In the genomic region with DNA sequence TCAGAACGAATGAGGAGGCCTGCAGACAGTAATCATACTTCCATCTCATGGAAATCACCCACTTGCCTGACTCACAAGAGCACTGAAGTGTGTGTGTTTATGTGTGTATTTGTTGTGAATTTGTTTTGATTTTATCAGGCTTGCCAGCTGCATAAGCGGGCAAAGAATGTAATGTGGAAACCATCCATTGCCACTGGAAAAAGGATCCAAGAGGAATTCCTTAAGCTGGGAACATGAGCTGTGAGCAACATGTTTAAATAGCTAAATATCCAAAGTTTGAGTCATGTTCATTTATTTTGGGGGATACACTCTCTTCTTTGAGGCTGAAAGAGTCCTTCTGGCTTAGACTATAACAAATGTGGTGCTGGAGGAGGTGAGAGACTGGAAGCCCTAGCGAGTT, we compare ENCODE assay signal across 11 cellular contexts.
A peak's percentile ranks its signal among the peaks of the same experiment; 100 is the strongest.
DNase-seq lines count a peak whose midpoint lies in the region; FAIRE-seq and TF ChIP-seq lines count a peak whose summit lies in the region.
"Had no signal": no experiment of that assay in that cellular context is flagged by ENCODE, and none has a peak within 500 bp of the region (broad histone marks: within the 10 kb centered on the region; RNA-seq: fewer than 3 reads in every experiment).

No MANE protein-coding gene starts in this region.

- TF ChIP-seq CTCF in Caco-2 (IDR thresholded peaks at IDR 0.05; ENCODE audit: insufficient read depth in 1 of 2, low read depth in 1 of 2, low read length in 1 of 2, severe bottlenecking in 1 of 2, unreplicated experiment in 1 of 2) = no peak
- no peak for TF ChIP-seq CTCF in progenitor cell of endocrine pancreas (IDR thresholded peaks at IDR 0.05; ENCODE audit: unreplicated experiment)
- no peak for TF ChIP-seq CTCF in spleen (IDR thresholded peaks at IDR 0.05 in 8 of 11, conservative IDR thresholded peaks at IDR 0.05 in 3 of 11)

- H3K4me1 ChIP-seq in Caco-2 (peaks cover 34% of the 10 kb centered on the region), spleen (no peaks in the 10 kb centered on the region)

- no peaks in the 10 kb centered on the region for H3K27me3 ChIP-seq in Caco-2 (replicated peaks; ENCODE audit: control insufficient read depth, insufficient read depth, low read length)
- no peaks in the 10 kb centered on the region for H3K27me3 ChIP-seq in spleen (replicated peaks in 1 of 7)

- H3K9me3 ChIP-seq in Caco-2 (no peaks in the 10 kb centered on the region), spleen (no peaks in the 10 kb centered on the region)

- no peak overlapping the region for H3K4me3 Mint-ChIP-seq in Caco-2 (ENCODE audit: unreplicated experiment)
- no peak overlapping the region for H3K4me3 Mint-ChIP-seq in progenitor cell of endocrine pancreas (ENCODE audit: low read depth)
- H3K4me3 Mint-ChIP-seq: T-helper 1 cell treated with Interleukin-12 subunit alpha and Interleukin-12 subunit beta and Interleukin-4 antibody, amounts not matched to agents 30 μg/mL and 1 μg/mL, for 36 hours had no signal

- H3K4me3 ChIP-seq in Caco-2 (ENCODE audit: low read depth, low read length) (no peak overlapping the region), spleen (no peak overlapping the region)

- no peak for TF ChIP-seq POLR2A in spleen (IDR thresholded peaks at IDR 0.05)

- FAIRE-seq in RCC 7860 (lab: Jason Lieb, UNC) = peak; percentile 91

- BruUV-seq in Caco-2 (replicated peaks; lab: Mats Ljungman, UMichigan) = no TSS peak

- no peaks in the 10 kb centered on the region for H3K9me3 Mint-ChIP-seq in Caco-2 (ENCODE audit: unreplicated experiment)
- H3K9me3 Mint-ChIP-seq in progenitor cell of endocrine pancreas (ENCODE audit: low read depth) = no peaks in the 10 kb centered on the region
- H3K9me3 Mint-ChIP-seq: T-helper 1 cell treated with Interleukin-12 subunit alpha and Interleukin-12 subunit beta and Interleukin-4 antibody, amounts not matched to agents 30 μg/mL and 1 μg/mL, for 36 hours had no signal

- intact Hi-C loops in Caco-2 (cut with micrococcal nuclease; ENCODE audit: unreplicated experiment) = no loop called here
- intact Hi-C loops in spleen (cut with DNase I; ENCODE audit: low total_unique reads) = no loop called here

- H3K27me3 Mint-ChIP-seq in Caco-2 (ENCODE audit: insufficient read depth, unreplicated experiment) (no peaks in the 10 kb centered on the region), progenitor cell of endocrine pancreas (no peaks in the 10 kb centered on the region)

- DNase-seq in Caco-2 (no peak), RCC 7860 (ENCODE audit: low spot score) (peak; percentile 91), fibroblast of gingiva (ENCODE audit: low read depth) (peak; percentile 96), progenitor cell of endocrine pancreas (ENCODE audit: low spot score, unreplicated experiment) (no peak), cerebellar nuclear complex (lab: John Stamatoyannopoulos, UW) (no peak), AML-193 (lab: John Stamatoyannopoulos, UW) (no peak), spleen (no peak), NCI-H1930 (lab: John Stamatoyannopoulos, UW) (no peak)
- DNase-seq: MM.1S, posterior cingulate gyrus had no signal

- 82 to 92% (median 88%) methylated on average over 3 of the region's 3 CpGs for WGBS in spleen, 5 donors

- H3K36me3 ChIP-seq in Caco-2 (ENCODE audit: control insufficient read depth, insufficient read depth, low read length) (no peaks in the 10 kb centered on the region), spleen (no peaks in the 10 kb centered on the region)

- CTCF ChIA-PET in Caco-2 (lab: Charles Lee) = no interaction called here

- H3K27ac ChIP-seq in spleen = peak overlapping the region in 1 of 8 donors; percentile 28

- POLR2A ChIA-PET in Caco-2 (lab: Charles Lee) = no interaction called here

- H3K4me1 Mint-ChIP-seq in Caco-2 (ENCODE audit: low read depth, unreplicated experiment) (peaks cover 42% of the 10 kb centered on the region), progenitor cell of endocrine pancreas (ENCODE audit: low read depth) (peaks cover 24% of the 10 kb centered on the region)

- H3K36me3 Mint-ChIP-seq in Caco-2 (ENCODE audit: insufficient read depth, unreplicated experiment) (no peaks in the 10 kb centered on the region), progenitor cell of endocrine pancreas (ENCODE audit: insufficient read depth) (no peaks in the 10 kb centered on the region)

- peak overlapping the region; percentile 58 for H3K27ac Mint-ChIP-seq in Caco-2 (ENCODE audit: unreplicated experiment)
- peak overlapping the region; percentile 52 for H3K27ac Mint-ChIP-seq in progenitor cell of endocrine pancreas
- H3K27ac Mint-ChIP-seq: T-helper 1 cell treated with Interleukin-12 subunit alpha and Interleukin-12 subunit beta and Interleukin-4 antibody, amounts not matched to agents 30 μg/mL and 1 μg/mL, for 36 hours had no signal

Comparison
In these comparisons a context has a peak if more than half of its experiments do, and no peak if none do; other contexts are left out.
1. DNase-seq: peak in RCC 7860 (single experiment) and fibroblast of gingiva (single experiment); none in Caco-2 (0 of 2), progenitor cell of endocrine pancreas (single experiment), cerebellar nuclear complex (0 of 2), AML-193 (0 of 2), spleen (single experiment) and NCI-H1930 (0 of 2).